In the genomic region with DNA sequence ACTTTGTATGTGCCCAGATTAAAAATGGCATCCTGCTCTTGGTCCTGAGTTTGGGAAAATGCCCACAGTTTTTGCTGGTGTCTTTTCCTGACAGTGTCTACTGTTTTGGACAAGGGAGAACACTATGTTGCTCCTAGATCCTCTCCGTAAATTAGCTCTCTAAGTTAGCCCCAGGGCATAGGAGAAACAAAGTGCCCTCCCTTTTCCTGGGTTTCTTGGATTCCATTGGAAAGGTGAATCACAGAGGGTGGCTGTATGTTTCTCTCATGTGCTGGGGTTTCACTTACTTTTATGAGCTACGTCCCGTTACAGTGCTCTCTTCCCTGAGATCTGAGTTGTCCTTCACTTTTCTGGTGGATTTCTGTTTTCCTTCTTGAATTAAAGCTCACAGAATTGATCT, we compare ENCODE assay signal across 18 cellular contexts.
DNase-seq lines count a peak whose midpoint lies in the region; ATAC-seq lines count a peak whose summit lies in the region.
"Had no signal": no experiment of that assay in that cellular context is flagged by ENCODE, and none has a peak within 500 bp of the region (broad histone marks: within the 10 kb centered on the region; RNA-seq: fewer than 3 reads in every experiment).

No MANE protein-coding gene starts in this region.

- H3K79me2 ChIP-seq in trophoblast cell (ENCODE audit: control insufficient read depth, insufficient read depth, low read length, poor library complexity) = no peaks in the 10 kb centered on the region

- H3K4me1 ChIP-seq in trophoblast cell (ENCODE audit: control insufficient read depth in 1 of 2, insufficient read depth in 2 of 2, low read length in 2 of 2) = peaks cover 0 to 4% of the 10 kb centered on the region in 2 experiments
- H3K4me1 ChIP-seq: BLaER1, HAP-1 had no signal

- no peak overlapping the region for H3K4ac ChIP-seq in trophoblast cell (ENCODE audit: low read depth, low read length)

- no peak overlapping the region for H2AFZ ChIP-seq in trophoblast cell (ENCODE audit: insufficient read depth, low read length, poor library complexity)
- H2AFZ ChIP-seq: GM23248 had no signal

- H3K36me3 ChIP-seq in trophoblast cell (ENCODE audit: control insufficient read depth in 1 of 2, insufficient read depth in 2 of 2, low read length in 2 of 2) = no peaks in the 10 kb centered on the region
- H3K36me3 ChIP-seq: BLaER1, HAP-1 had no signal

- no peak overlapping the region for H3K4me2 ChIP-seq in trophoblast cell (ENCODE audit: low read length)
- H3K4me2 ChIP-seq: BLaER1 had no signal

- DNase-seq in ELF-1 (ENCODE audit: low read depth, low spot score) (peak; percentile 44), M059J (ENCODE audit: low read depth) (peak; percentile 95), SK-MEL-5 (ENCODE audit: low read depth, low spot score) (peak; percentile 43), foreskin melanocyte (peak; percentile 8), trophoblast cell (no peak), middle frontal gyrus (ENCODE audit: extremely low spot score, low spot score) (no peak)
- DNase-seq: 8988T; CD4-positive, alpha-beta memory T cell; DMS153; DMS79; GM23248; IMR-90 had no signal

- no peak overlapping the region for H3K23ac ChIP-seq in trophoblast cell (ENCODE audit: low read length)

- peaks cover 3% of the 10 kb centered on the region for H3K9me3 ChIP-seq in trophoblast cell (ENCODE audit: insufficient read depth, low read depth, low read length)
- H3K9me3 ChIP-seq: BLaER1, HAP-1 had no signal

- H2BK12ac ChIP-seq in trophoblast cell (ENCODE audit: low read length) = no peak overlapping the region

- H2BK120ac ChIP-seq in trophoblast cell (ENCODE audit: insufficient read depth, low read length, poor library complexity) = no peak overlapping the region

- H3K18ac ChIP-seq in trophoblast cell (ENCODE audit: low read length) = no peak overlapping the region

- H3K14ac ChIP-seq in trophoblast cell (ENCODE audit: low read length) = no peak overlapping the region

- ATAC-seq in HG02981 (IDR thresholded peaks at IDR 0.05; ENCODE audit: unreplicated experiment) (no peak), GM19035 (IDR thresholded peaks at IDR 0.05; ENCODE audit: unreplicated experiment) (no peak)
- ATAC-seq: GM12878 had no signal

- no peak overlapping the region for H2AK5ac ChIP-seq in trophoblast cell (ENCODE audit: low read length)

- no peak overlapping the region for H4K12ac ChIP-seq in trophoblast cell (ENCODE audit: low read depth, low read length)

- H3K9ac ChIP-seq in trophoblast cell (ENCODE audit: low read length) = no peak overlapping the region
- H3K9ac ChIP-seq: BLaER1, GM23248 had no signal

- no peak overlapping the region for H3K27ac ChIP-seq in trophoblast cell (ENCODE audit: low read depth, low read length)
- H3K27ac ChIP-seq: BLaER1, GM23248, HL-60 had no signal

- no peaks in the 10 kb centered on the region for H3K79me1 ChIP-seq in trophoblast cell (ENCODE audit: low read length)

- no peak overlapping the region for H4K91ac ChIP-seq in trophoblast cell (ENCODE audit: low read depth, low read length)

- H3K4me3 ChIP-seq in trophoblast cell (ENCODE audit: low read depth, low read length) = no peak overlapping the region
- H3K4me3 ChIP-seq: BLaER1, GM12878, GM23248, HAP-1 had no signal

- H4K8ac ChIP-seq in trophoblast cell (ENCODE audit: low read depth, low read length) = no peak overlapping the region

- H2BK5ac ChIP-seq in trophoblast cell (ENCODE audit: low read depth, low read length, poor library complexity) = no peak overlapping the region

- in situ Hi-C loops in SK-MEL-5 (cut with HindIII; ENCODE audit: low pct_unique_long_range_greater_than_20kb, low sequenced_read_pairs) = no loop called here

- no peaks in the 10 kb centered on the region for H3K27me3 ChIP-seq in trophoblast cell (ENCODE audit: insufficient read depth, low read length)
- H3K27me3 ChIP-seq: BLaER1 had no signal

- no CpG with 5 or more reads among the region's 3 CpGs for WGBS in trophoblast cell (ENCODE audit: extremely low coverage, insufficient coverage, insufficient read length)

Comparison
In these comparisons a context has a peak if more than half of its experiments do, and no peak if none do; other contexts are left out.
1. DNase-seq: peak in ELF-1 (single experiment), M059J (single experiment), SK-MEL-5 (single experiment) and foreskin melanocyte (single experiment); none in trophoblast cell (0 of 2) and middle frontal gyrus (single experiment).